Comparison of ENCODE assay signal across 11 cellular contexts in the genomic region with DNA sequence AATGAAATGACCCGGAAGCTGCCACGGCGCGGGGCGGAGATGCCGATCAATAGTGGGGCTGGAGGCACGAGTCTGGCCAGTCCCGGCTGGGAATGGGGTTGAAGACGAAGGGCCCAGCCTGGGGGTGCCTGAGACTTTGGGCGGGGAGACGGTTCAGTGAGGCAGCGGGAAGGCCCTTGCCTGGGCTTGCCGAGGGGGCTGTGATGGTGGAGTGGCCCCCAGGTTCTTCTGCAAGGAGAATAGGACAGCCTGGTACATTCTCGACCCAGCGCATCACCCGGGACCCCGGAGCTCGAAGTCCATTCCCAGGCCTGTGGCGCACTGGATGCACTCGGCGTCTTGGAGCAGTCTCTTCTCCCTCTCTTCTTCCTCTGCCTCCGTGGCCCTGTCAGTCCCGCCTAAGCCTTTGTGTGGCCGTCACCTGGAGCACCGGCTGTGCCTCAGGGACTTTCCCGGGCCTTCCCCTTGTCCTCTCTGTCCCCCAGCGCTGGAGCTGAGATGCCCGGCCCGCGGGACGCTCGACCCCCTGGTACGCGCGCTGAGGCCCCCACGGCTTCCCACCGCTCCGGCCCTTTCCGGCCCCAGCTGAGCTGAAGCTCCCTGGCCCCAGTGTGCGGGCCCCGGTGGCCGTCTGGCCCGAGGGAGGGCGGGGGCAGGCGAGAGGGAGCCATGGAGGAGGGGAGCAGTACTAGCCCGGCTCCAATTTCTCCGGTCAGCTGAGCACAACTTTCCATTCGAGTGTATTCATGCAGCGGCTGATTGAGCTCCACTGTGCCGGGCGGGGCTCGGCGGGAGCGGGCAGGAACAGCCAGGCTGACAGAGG. TPM values are rescaled to one million over a fixed set of nuclear protein-coding genes. Genes with fewer than 3 reads are reported as not detected.
DNase-seq lines count a peak whose midpoint lies in the region; ATAC-seq, FAIRE-seq and TF ChIP-seq lines count a peak whose summit lies in the region.
"Had no signal": no experiment of that assay in that cellular context is flagged by ENCODE, and none has a peak within 500 bp of the region (broad histone marks: within the 10 kb centered on the region; RNA-seq: fewer than 3 reads in every experiment).

No MANE protein-coding gene starts in this region.

- H3K9me3 ChIP-seq in kidney (ENCODE audit: control insufficient read depth in 1 of 2, low read length in 2 of 2) (no peaks in the 10 kb centered on the region), spleen (no peaks in the 10 kb centered on the region)
- H3K9me3 ChIP-seq: colonic mucosa had no signal

- FAIRE-seq in kidney (lab: Jason Lieb, UNC) = no peak
- FAIRE-seq: K562 had no signal

- WGBS in spleen, 5 donors = 7 to 15% (median 12%) methylated on average over 39 to 54 of the region's 54 CpGs

- no peak overlapping the region for H3K9ac ChIP-seq in kidney (ENCODE audit: low read length in 2 of 2)

- TF ChIP-seq CTCF in brain (conservative IDR thresholded peaks at IDR 0.05) = no peak
- TF ChIP-seq CTCF in kidney (IDR thresholded peaks at IDR 0.05; ENCODE audit: borderline replicate concordance, extremely low read depth, insufficient read depth) = no peak
- TF ChIP-seq CTCF in spleen (IDR thresholded peaks at IDR 0.05 in 8 of 11, conservative IDR thresholded peaks at IDR 0.05 in 3 of 11) = no peak

- peaks cover 78% of the 10 kb centered on the region for H3K4me1 Mint-ChIP-seq in brain

- H3K4me3 ChIP-seq in kidney (ENCODE audit: low read length in 2 of 2) = no peak overlapping the region
- peak overlapping the region in 1 of 8 donors; percentile 13 for H3K4me3 ChIP-seq in spleen
- H3K4me3 ChIP-seq: colonic mucosa, K562 had no signal

- H3K27ac Mint-ChIP-seq in brain = peak overlapping the region in 3 of 5 experiments; percentile 44 to 87 (median 45)
- no peak overlapping the region for H3K27ac Mint-ChIP-seq in activated naive CD4-positive, alpha-beta T cell treated with anti-CD3 and anti-CD28 coated beads, Interleukin-2, amount 50 U/mL, for 72 hours

- H3K36me3 ChIP-seq in kidney (ENCODE audit: control insufficient read depth in 1 of 2, insufficient read depth in 2 of 2, low read length in 2 of 2) (no peaks in the 10 kb centered on the region), spleen (no peaks in the 10 kb centered on the region)
- H3K36me3 ChIP-seq: colonic mucosa had no signal

- intact Hi-C loops in kidney (cut with DNase I) (loop anchor here (10.0 kb wide), 2 partner anchors 465 to 555 kb away; no protein-coding TSS in a partner anchor), spleen (cut with DNase I; ENCODE audit: low total_unique reads) (loop anchor here (10.0 kb wide), 1 partner anchor 905 kb away; no protein-coding TSS in a partner anchor)

- H3K27me3 Mint-ChIP-seq in brain = peaks cover 74% of the 10 kb centered on the region

- peak overlapping the region in 4 of 5 experiments; percentile 57 to 79 (median 74) for H3K4me3 Mint-ChIP-seq in brain

- H3K36me3 Mint-ChIP-seq in brain = peaks cover 11% of the 10 kb centered on the region
- peaks cover 0 to 5% of the 10 kb centered on the region in 2 donors for H3K36me3 Mint-ChIP-seq in activated naive CD4-positive, alpha-beta T cell treated with anti-CD3 and anti-CD28 coated beads, Interleukin-2, amount 50 U/mL, for 72 hours

- H3K4me1 ChIP-seq in kidney (ENCODE audit: control insufficient read depth in 1 of 2, insufficient read depth in 1 of 2, low read depth in 1 of 2, low read length in 2 of 2) = peaks cover 0 to 12% of the 10 kb centered on the region in 2 donors
- H3K4me1 ChIP-seq in spleen = peaks cover 2 to 49% (median 32%) of the 10 kb centered on the region in 6 donors

- H3K27me3 ChIP-seq in spleen (replicated peaks in 1 of 7) = peaks cover 5 to 100% (median 70%) of the 10 kb centered on the region in 7 donors

- no peak for ATAC-seq in activated naive CD4-positive, alpha-beta T cell treated with anti-CD3 and anti-CD28 coated beads, Interleukin-2, amount 50 U/mL, for 72 hours
- no peak for ATAC-seq in HG03460 (IDR thresholded peaks at IDR 0.05; ENCODE audit: unreplicated experiment)
- ATAC-seq: K562 had no signal

- H3K27ac ChIP-seq in kidney (ENCODE audit: low read depth in 2 of 2, low read length in 2 of 2) (no peak overlapping the region), spleen (no peak overlapping the region)
- H3K27ac ChIP-seq: colonic mucosa had no signal

- DNase-seq in NCI-H146 (lab: John Stamatoyannopoulos, UW) (peak; percentile 30), NCI-H146 treated with DMSO at 0.1 percent for 48 hours (lab: John Stamatoyannopoulos, UW; ENCODE audit: unreplicated experiment) (no peak), kidney (peak; percentile 67), spleen (peak; percentile 64), NCI-H1105 (lab: John Stamatoyannopoulos, UW) (no peak)
- DNase-seq in activated naive CD4-positive, alpha-beta T cell treated with anti-CD3 and anti-CD28 coated beads, Interleukin-2, amount 50 U/mL, for 72 hours (ENCODE audit: low spot score in 2 of 2) = no peak
- DNase-seq: colonic mucosa had no signal

- H3K9me3 Mint-ChIP-seq in brain = peaks cover 0 to 12% (median 0%) of the 10 kb centered on the region in 5 experiments
- no peaks in the 10 kb centered on the region for H3K9me3 Mint-ChIP-seq in activated naive CD4-positive, alpha-beta T cell treated with anti-CD3 and anti-CD28 coated beads, Interleukin-2, amount 50 U/mL, for 72 hours

- no peak for TF ChIP-seq POLR2A in spleen (IDR thresholded peaks at IDR 0.05)

RNA-seq across cellular contexts. Expression of a gene that starts 8.0 kb away (rescaled TPM):
- polyA plus RNA-seq in brain (ENCODE audit: insufficient read depth, low read depth, low replicate concordance) = 30.9 TPM
- total RNA-seq in kidney = 0.16 TPM
- polyA plus RNA-seq in kidney (ENCODE audit: insufficient read depth, low read depth, low replicate concordance) = 0.19 TPM
- not detected for total RNA-seq in spleen
- polyA plus RNA-seq in spleen = under 1 TPM in 1 of 3 donors, not detected in 2; 0.03 TPM
- not detected for total RNA-seq in activated naive CD4-positive, alpha-beta T cell treated with anti-CD3 and anti-CD28 coated beads, Interleukin-2, amount 50 U/mL, for 72 hours
- total RNA-seq: A172, colonic mucosa, K562 had no signal
- polyA plus RNA-seq: K562 had no signal

RNA-seq across cellular contexts. Expression of a gene that starts 59.7 kb away (rescaled TPM):
- polyA plus RNA-seq in brain (ENCODE audit: insufficient read depth, low read depth, low replicate concordance) = 18.6 TPM
- total RNA-seq in kidney = 0.28 TPM
- 0.62 TPM for polyA plus RNA-seq in kidney (ENCODE audit: insufficient read depth, low read depth, low replicate concordance)
- under 1 TPM in 1 of 7 donors, not detected in 6; 0.20 TPM for total RNA-seq in spleen
- polyA plus RNA-seq in spleen = under 1 TPM in 2 of 3 donors, not detected in 1; 0.03 TPM
- not detected for total RNA-seq in activated naive CD4-positive, alpha-beta T cell treated with anti-CD3 and anti-CD28 coated beads, Interleukin-2, amount 50 U/mL, for 72 hours
- total RNA-seq: A172, K562 had no signal
- polyA plus RNA-seq: K562 had no signal

Comparison
In these comparisons a context has a peak if more than half of its experiments do, and no peak if none do; other contexts are left out.
1. DNase-seq: peak in NCI-H146 (single experiment), kidney (single experiment) and spleen (single experiment); none in NCI-H146 treated with DMSO at 0.1 percent for 48 hours (single experiment), activated naive CD4-positive, alpha-beta T cell treated with anti-CD3 and anti-CD28 coated beads, Interleukin-2, amount 50 U/mL, for 72 hours (0 of 2) and NCI-H1105 (single experiment).
2. H3K27ac Mint-ChIP-seq: peak in brain (3 of 5); none in activated naive CD4-positive, alpha-beta T cell treated with anti-CD3 and anti-CD28 coated beads, Interleukin-2, amount 50 U/mL, for 72 hours (0 of 2).